ENCODE assay signal across 19 cellular contexts in genomic region chr5:856531-857425, GRCh38. TPM values are rescaled to one million over a fixed set of nuclear protein-coding genes. Genes with fewer than 3 reads are reported as not detected.
DNase-seq lines count a peak whose midpoint lies in the region; ATAC-seq and TF ChIP-seq lines count a peak whose summit lies in the region.
"Had no signal": no experiment of that assay in that cellular context is flagged by ENCODE, and none has a peak within 500 bp of the region (broad histone marks: within the 10 kb centered on the region; RNA-seq: fewer than 3 reads in every experiment).

No MANE protein-coding gene starts in this region.

- H3K4me1 Mint-ChIP-seq in T-helper 17 cell = peaks cover 9% of the 10 kb centered on the region
- H3K4me1 Mint-ChIP-seq: GM23338 had no signal

- H3K36me3 ChIP-seq in lower lobe of right lung (no peaks in the 10 kb centered on the region), upper lobe of right lung (no peaks in the 10 kb centered on the region)
- H3K36me3 ChIP-seq: transverse colon had no signal

- WGBS in right cardiac atrium = 88% methylated on average over 16 of the region's 16 CpGs

- TF ChIP-seq CTCF in lower lobe of right lung (IDR thresholded peaks at IDR 0.05) (no peak), upper lobe of right lung (IDR thresholded peaks at IDR 0.05) (no peak)

- H3K27me3 ChIP-seq in right cardiac atrium (ENCODE audit: control insufficient read depth, insufficient read depth) (no peaks in the 10 kb centered on the region), lower lobe of right lung (ENCODE audit: low read depth) (peaks cover 6% of the 10 kb centered on the region), upper lobe of right lung (peaks cover under 1% of the 10 kb centered on the region)

- no peak overlapping the region for H3K4me3 Mint-ChIP-seq in T-helper 17 cell
- H3K4me3 Mint-ChIP-seq: activated T-helper 1 cell treated with anti-CD3 and anti-CD28 coated beads, Interleukin-12 subunit alpha, Interleukin-12 subunit beta, Interleukin-2, Interleukin-4 antibody, amounts not matched to agents 30 ng/mL and 10 ng/mL and 1 ng/mL, durations not matched to agents 14 hours and 24 hours and 36 hours; GM23338 had no signal

- no peak overlapping the region for H3K27ac ChIP-seq in right cardiac atrium (ENCODE audit: low read length)
- H3K27ac ChIP-seq in lower lobe of right lung = no peak overlapping the region
- no peak overlapping the region for H3K27ac ChIP-seq in upper lobe of right lung
- H3K27ac ChIP-seq in substantia nigra (ENCODE audit: low read depth, low read length, poor library complexity, severe bottlenecking) = no peak overlapping the region
- H3K27ac ChIP-seq: esophagus muscularis mucosa, PC-9, transverse colon, WERI-Rb-1 had no signal

- H3K9me3 ChIP-seq in right cardiac atrium (ENCODE audit: control insufficient read depth, low read length) (no peaks in the 10 kb centered on the region), T-helper 17 cell (ENCODE audit: control insufficient read depth, low read length, poor library complexity, severe bottlenecking) (no peaks in the 10 kb centered on the region), lower lobe of right lung (no peaks in the 10 kb centered on the region), upper lobe of right lung (no peaks in the 10 kb centered on the region)
- H3K9me3 ChIP-seq: Caco-2, esophagus muscularis mucosa, mucosa of descending colon, transverse colon had no signal

- ATAC-seq in right cardiac atrium (no peak), Right ventricle myocardium inferior (no peak), T-helper 17 cell (peak; percentile 24), lower lobe of right lung (peak in 1 of 2 donors; percentile 6), upper lobe of right lung (peak; percentile 3)
- ATAC-seq: GM23338, mucosa of descending colon had no signal

- peaks cover 7% of the 10 kb centered on the region for H3K27me3 Mint-ChIP-seq in T-helper 17 cell

- no peaks in the 10 kb centered on the region for H3K36me3 Mint-ChIP-seq in T-helper 17 cell (ENCODE audit: low read depth)

- intact Hi-C loops in right cardiac atrium (cut with DNase I) = no loop called here
- intact Hi-C loops in Right ventricle myocardium inferior (cut with DNase I) = no loop called here
- intact Hi-C loops in lower lobe of right lung (cut with DNase I) = no loop called here
- intact Hi-C loops in upper lobe of right lung (cut with DNase I) = no loop called here

- H3K27ac Mint-ChIP-seq in T-helper 17 cell = no peak overlapping the region
- H3K27ac Mint-ChIP-seq: activated T-helper 1 cell treated with anti-CD3 and anti-CD28 coated beads, Interleukin-12 subunit alpha, Interleukin-12 subunit beta, Interleukin-2, Interleukin-4 antibody, amounts not matched to agents 30 ng/mL and 10 ng/mL and 1 ng/mL, durations not matched to agents 14 hours and 24 hours and 36 hours; GM23338 had no signal

- DNase-seq in right cardiac atrium (peak in 2 of 3 donors; percentile 37 to 47), Right ventricle myocardium inferior (ENCODE audit: missing footprints) (no peak), T-helper 17 cell (no peak), lower lobe of right lung (peak; percentile 26), upper lobe of right lung (peak; percentile 49), GDM1 (lab: John Stamatoyannopoulos, UW) (no peak), substantia nigra (lab: John Stamatoyannopoulos, UW) (no peak)
- DNase-seq in stimulated activated CD4-positive, alpha-beta T cell treated with anti-CD3 and anti-CD28 coated beads, Interleukin-4, amount 100 ng/mL, for 1 hour = no peak
- DNase-seq: EL; NCI-H146; PC-9; stimulated activated naive CD4-positive, alpha-beta T cell treated with Interleukin-2 at 50 U/mL for 16 hours; transverse colon; WERI-Rb-1 had no signal

- no peaks in the 10 kb centered on the region for H3K4me1 ChIP-seq in right cardiac atrium (ENCODE audit: control insufficient read depth, insufficient read depth, low read length)
- H3K4me1 ChIP-seq in lower lobe of right lung = no peaks in the 10 kb centered on the region
- H3K4me1 ChIP-seq in upper lobe of right lung = no peaks in the 10 kb centered on the region
- H3K4me1 ChIP-seq: esophagus muscularis mucosa, transverse colon had no signal

- H3K4me3 ChIP-seq in right cardiac atrium (ENCODE audit: low read length) = no peak overlapping the region
- H3K4me3 ChIP-seq in lower lobe of right lung = no peak overlapping the region
- no peak overlapping the region for H3K4me3 ChIP-seq in upper lobe of right lung
- H3K4me3 ChIP-seq: esophagus muscularis mucosa, GM23338, mucosa of descending colon, PC-9, transverse colon had no signal

RNA-seq across cellular contexts. Expression of gene ZDHHC11, which starts 6.0 kb away (rescaled TPM):
- total RNA-seq in right cardiac atrium (10 to 100 TPM; 19.3 to 66.1 (median 37.4) TPM), Right ventricle myocardium inferior (38.0 TPM), T-helper 17 cell (10 to 100 TPM; 27.7 to 37.1 TPM), lower lobe of right lung (28.7 TPM), upper lobe of right lung (12.6 TPM)
- polyA plus RNA-seq in right cardiac atrium = 5.8 TPM

RNA-seq across cellular contexts. Expression of gene BRD9, which starts 35.8 kb away (rescaled TPM):
- total RNA-seq in right cardiac atrium = 10 to 100 TPM; 25.1 to 41.3 (median 34.0) TPM
- polyA plus RNA-seq in right cardiac atrium = 17.1 TPM
- 27.9 TPM for total RNA-seq in Right ventricle myocardium inferior
- 100 to 1,000 TPM; 179 to 200 TPM for total RNA-seq in T-helper 17 cell
- 37.7 TPM for total RNA-seq in lower lobe of right lung
- total RNA-seq in upper lobe of right lung = 33.8 TPM

RNA-seq across cellular contexts. Expression of gene TRIP13, which starts 35.9 kb away (rescaled TPM):
- under 1 TPM; 0.25 to 0.94 (median 0.58) TPM for total RNA-seq in right cardiac atrium
- polyA plus RNA-seq in right cardiac atrium = 0.27 TPM
- total RNA-seq in Right ventricle myocardium inferior = 0.38 TPM
- total RNA-seq in T-helper 17 cell = 1 to 10 TPM; 1.0 to 2.6 TPM
- 1.0 TPM for total RNA-seq in lower lobe of right lung
- total RNA-seq in upper lobe of right lung = 0.81 TPM

Comparison
In these comparisons a context has a peak if more than half of its experiments do, and no peak if none do; other contexts are left out.
1. DNase-seq: peak in right cardiac atrium (2 of 3), lower lobe of right lung (single experiment) and upper lobe of right lung (single experiment); none in Right ventricle myocardium inferior (single experiment), T-helper 17 cell (0 of 3), stimulated activated CD4-positive, alpha-beta T cell treated with anti-CD3 and anti-CD28 coated beads, Interleukin-4, amount 100 ng/mL, for 1 hour (single experiment), GDM1 (single experiment) and substantia nigra (0 of 49).
2. ATAC-seq: peak in T-helper 17 cell (single experiment) and upper lobe of right lung (single experiment); none in right cardiac atrium (0 of 2) and Right ventricle myocardium inferior (single experiment).